Comparison of ENCODE assay signal across 15 cellular contexts in genomic region chr9:127720031-127720864, GRCh38. TPM values are rescaled to one million over a fixed set of nuclear protein-coding genes. Genes with fewer than 3 reads are reported as not detected.
A peak's percentile ranks its signal among the peaks of the same experiment; 100 is the strongest.
DNase-seq lines count a peak whose midpoint lies in the region; TF ChIP-seq lines count a peak whose summit lies in the region.
"Had no signal": no experiment of that assay in that cellular context is flagged by ENCODE, and none has a peak within 500 bp of the region (broad histone marks: within the 10 kb centered on the region; RNA-seq: fewer than 3 reads in every experiment).

No MANE protein-coding gene starts in this region.

- peaks cover 2% of the 10 kb centered on the region for H3K27me3 Mint-ChIP-seq in activated CD4-positive, alpha-beta T cell treated with anti-CD3 and anti-CD28 coated beads, Interleukin-2, amount 10 ng/mL, durations not matched to agents 24 days and 14 days
- H3K27me3 Mint-ChIP-seq in activated naive CD4-positive, alpha-beta T cell treated with anti-CD3 and anti-CD28 coated beads, Interleukin-2, amount 10 ng/mL, durations not matched to agents 7 days and 5 days, result peaks cover 20% of the 10 kb centered on the region
- peaks cover 2% of the 10 kb centered on the region for H3K27me3 Mint-ChIP-seq in neural crest cell (ENCODE audit: low read depth)

- H3K4me3 ChIP-seq in Jurkat, Clone E6-1 (ENCODE audit: low read length), result peak overlapping the region; percentile 54

- intact Hi-C loops in activated CD4-positive, alpha-beta T cell treated with anti-CD3 and anti-CD28 coated beads, Interleukin-2, amount 10 ng/mL, durations not matched to agents 24 days and 14 days (cut with micrococcal nuclease), result no loop called here

- peaks cover 2% of the 10 kb centered on the region for H3K36me3 Mint-ChIP-seq in activated CD4-positive, alpha-beta T cell treated with anti-CD3 and anti-CD28 coated beads, Interleukin-2, amount 10 ng/mL, durations not matched to agents 24 days and 14 days (ENCODE audit: low read depth)
- H3K36me3 Mint-ChIP-seq in activated naive CD4-positive, alpha-beta T cell treated with anti-CD3 and anti-CD28 coated beads, Interleukin-2, amount 10 ng/mL, durations not matched to agents 7 days and 5 days, result no peaks in the 10 kb centered on the region
- H3K36me3 Mint-ChIP-seq in neural crest cell (ENCODE audit: low read depth), result no peaks in the 10 kb centered on the region

- peak overlapping the region; percentile 40 for H3K27ac Mint-ChIP-seq in activated CD4-positive, alpha-beta T cell treated with anti-CD3 and anti-CD28 coated beads, Interleukin-2, amount 10 ng/mL, durations not matched to agents 24 days and 14 days
- H3K27ac Mint-ChIP-seq in activated naive CD4-positive, alpha-beta T cell treated with anti-CD3 and anti-CD28 coated beads, Interleukin-2, amount 10 ng/mL, durations not matched to agents 7 days and 5 days, result peak overlapping the region; percentile 90
- peak overlapping the region; percentile 84 for H3K27ac Mint-ChIP-seq in neural crest cell (ENCODE audit: unreplicated experiment)

- peaks cover 14% of the 10 kb centered on the region for H3K4me1 Mint-ChIP-seq in activated CD4-positive, alpha-beta T cell treated with anti-CD3 and anti-CD28 coated beads, Interleukin-2, amount 10 ng/mL, durations not matched to agents 24 days and 14 days
- H3K4me1 Mint-ChIP-seq in activated naive CD4-positive, alpha-beta T cell treated with anti-CD3 and anti-CD28 coated beads, Interleukin-2, amount 10 ng/mL, durations not matched to agents 7 days and 5 days, result peaks cover 32% of the 10 kb centered on the region
- peaks cover 19% of the 10 kb centered on the region for H3K4me1 Mint-ChIP-seq in neural crest cell

- DNase-seq in activated CD4-positive, alpha-beta T cell treated with anti-CD3 and anti-CD28 coated beads, Interleukin-2, amount 10 ng/mL, durations not matched to agents 24 days and 14 days, result no peak
- DNase-seq in activated CD4-positive, alpha-beta T cell treated with anti-CD3 and anti-CD28 coated beads, Interleukin-2, amount 50 U/mL, for 4 hours, result no peak
- DNase-seq in Jurkat, Clone E6-1 (ENCODE audit: low read depth, low spot score), result peak; percentile 77
- DNase-seq in activated naive CD4-positive, alpha-beta T cell treated with anti-CD3 and anti-CD28 coated beads, Interleukin-2, amount 10 ng/mL, durations not matched to agents 7 days and 5 days, result peak; percentile 45
- DNase-seq in neural crest cell (ENCODE audit: low read depth, low spot score) (no peak), DMS153 (lab: John Stamatoyannopoulos, UW) (no peak), NCI-H1694 treated with DMSO at 0.1 percent for 48 hours (lab: John Stamatoyannopoulos, UW) (no peak), T-helper 9 cell (no peak)
- DNase-seq: DMS79 treated with DMSO at 0.1 percent for 48 hours, NCI-H1436 treated with DMSO at 0.1 percent for 48 hours, NCI-H524 treated with DMSO at 0.1 percent for 48 hours, trophoblast cell had no signal

- H3K4me3 Mint-ChIP-seq in activated CD4-positive, alpha-beta T cell treated with anti-CD3 and anti-CD28 coated beads, Interleukin-2, amount 10 ng/mL, durations not matched to agents 24 days and 14 days, result no peak overlapping the region
- H3K4me3 Mint-ChIP-seq in activated naive CD4-positive, alpha-beta T cell treated with anti-CD3 and anti-CD28 coated beads, Interleukin-2, amount 10 ng/mL, durations not matched to agents 7 days and 5 days, result peak overlapping the region; percentile 23
- H3K4me3 Mint-ChIP-seq in neural crest cell, result peak overlapping the region; percentile 47

- CTCF ChIA-PET in activated naive CD4-positive, alpha-beta T cell treated with anti-CD3 and anti-CD28 coated beads, Interleukin-2, amount 10 ng/mL, durations not matched to agents 7 days and 5 days (lab: Charles Lee), result interaction anchor here (1.8 kb wide), 1 partner anchor 14 kb away, joined by 7 read pairs; the partner anchor contains the start of gene TOR2A

- TF ChIP-seq CTCF in neural crest cell (conservative IDR thresholded peaks at IDR 0.05), result no peak

- H3K9me3 Mint-ChIP-seq in activated CD4-positive, alpha-beta T cell treated with anti-CD3 and anti-CD28 coated beads, Interleukin-2, amount 10 ng/mL, durations not matched to agents 24 days and 14 days, result no peaks in the 10 kb centered on the region
- no peaks in the 10 kb centered on the region for H3K9me3 Mint-ChIP-seq in activated naive CD4-positive, alpha-beta T cell treated with anti-CD3 and anti-CD28 coated beads, Interleukin-2, amount 10 ng/mL, durations not matched to agents 7 days and 5 days
- H3K9me3 Mint-ChIP-seq in neural crest cell, result no peaks in the 10 kb centered on the region

RNA-seq across cellular contexts. Expression of gene TTC16, which starts 4.4 kb away (rescaled TPM):
- total RNA-seq in activated CD4-positive, alpha-beta T cell treated with anti-CD3 and anti-CD28 coated beads, Interleukin-2, amount 10 ng/mL, durations not matched to agents 24 days and 14 days, result not detected in 2 replicates
- polyA plus RNA-seq in Jurkat, Clone E6-1 (2012; ENCODE audit: insufficient read depth, insufficient read length), result 2.9 TPM
- not detected in 2 replicates for total RNA-seq in neural crest cell
- total RNA-seq: osteocyte, RPMI7951 had no signal
- polyA plus RNA-seq: AG04450 had no signal

RNA-seq across cellular contexts. Expression of gene PTRH1, which starts 4.8 kb away (rescaled TPM):
- total RNA-seq in activated CD4-positive, alpha-beta T cell treated with anti-CD3 and anti-CD28 coated beads, Interleukin-2, amount 10 ng/mL, durations not matched to agents 24 days and 14 days, result 22.8 TPM in 2 replicates
- 25.7 TPM for polyA plus RNA-seq in Jurkat, Clone E6-1 (2012; ENCODE audit: insufficient read depth, insufficient read length)
- 7.2 and 9.8 TPM in 2 replicates for total RNA-seq in neural crest cell

RNA-seq across cellular contexts. Expression of gene CFAP157, which starts 13.5 kb away (rescaled TPM):
- not detected in 2 replicates for total RNA-seq in activated CD4-positive, alpha-beta T cell treated with anti-CD3 and anti-CD28 coated beads, Interleukin-2, amount 10 ng/mL, durations not matched to agents 24 days and 14 days
- polyA plus RNA-seq in Jurkat, Clone E6-1 (2012; ENCODE audit: insufficient read depth, insufficient read length), result 1.7 TPM
- total RNA-seq in neural crest cell, result 0.16 TPM in 1 of 2 replicates, not detected in the other
- total RNA-seq: RPMI7951 had no signal
- polyA plus RNA-seq: AG04450 had no signal

RNA-seq across cellular contexts. Expression of gene TOR2A, which starts 14.8 kb away (rescaled TPM):
- total RNA-seq in activated CD4-positive, alpha-beta T cell treated with anti-CD3 and anti-CD28 coated beads, Interleukin-2, amount 10 ng/mL, durations not matched to agents 24 days and 14 days, result 20.4 and 21.4 TPM in 2 replicates
- 14.7 TPM for polyA plus RNA-seq in Jurkat, Clone E6-1 (2012; ENCODE audit: insufficient read depth, insufficient read length)
- 25.7 and 27.4 TPM in 2 replicates for total RNA-seq in neural crest cell

RNA-seq across cellular contexts. Expression of gene SH2D3C, which starts 58.2 kb away (rescaled TPM):
- total RNA-seq in activated CD4-positive, alpha-beta T cell treated with anti-CD3 and anti-CD28 coated beads, Interleukin-2, amount 10 ng/mL, durations not matched to agents 24 days and 14 days, result 22.2 and 23.3 TPM in 2 replicates
- 18.3 TPM for polyA plus RNA-seq in Jurkat, Clone E6-1 (2012; ENCODE audit: insufficient read depth, insufficient read length)
- total RNA-seq in neural crest cell, result 6.0 and 7.2 TPM in 2 replicates
- polyA plus RNA-seq: AG04450 had no signal

Comparison
In these comparisons a context has a peak if more than half of its experiments do, and no peak if none do; other contexts are left out.
1. DNase-seq: peak in Jurkat, Clone E6-1 (single experiment) and activated naive CD4-positive, alpha-beta T cell treated with anti-CD3 and anti-CD28 coated beads, Interleukin-2, amount 10 ng/mL, durations not matched to agents 7 days and 5 days (single experiment); none in activated CD4-positive, alpha-beta T cell treated with anti-CD3 and anti-CD28 coated beads, Interleukin-2, amount 10 ng/mL, durations not matched to agents 24 days and 14 days (single experiment), activated CD4-positive, alpha-beta T cell treated with anti-CD3 and anti-CD28 coated beads, Interleukin-2, amount 50 U/mL, for 4 hours (0 of 2), neural crest cell (single experiment), DMS153 (single experiment), NCI-H1694 treated with DMSO at 0.1 percent for 48 hours (single experiment) and T-helper 9 cell (single experiment).
2. H3K27ac Mint-ChIP-seq: peak in every context shown above with its lines; median percentile 90 in activated naive CD4-positive, alpha-beta T cell treated with anti-CD3 and anti-CD28 coated beads, Interleukin-2, amount 10 ng/mL, durations not matched to agents 7 days and 5 days; 84 in neural crest cell; 40 in activated CD4-positive, alpha-beta T cell treated with anti-CD3 and anti-CD28 coated beads, Interleukin-2, amount 10 ng/mL, durations not matched to agents 24 days and 14 days.